In the genomic region with DNA sequence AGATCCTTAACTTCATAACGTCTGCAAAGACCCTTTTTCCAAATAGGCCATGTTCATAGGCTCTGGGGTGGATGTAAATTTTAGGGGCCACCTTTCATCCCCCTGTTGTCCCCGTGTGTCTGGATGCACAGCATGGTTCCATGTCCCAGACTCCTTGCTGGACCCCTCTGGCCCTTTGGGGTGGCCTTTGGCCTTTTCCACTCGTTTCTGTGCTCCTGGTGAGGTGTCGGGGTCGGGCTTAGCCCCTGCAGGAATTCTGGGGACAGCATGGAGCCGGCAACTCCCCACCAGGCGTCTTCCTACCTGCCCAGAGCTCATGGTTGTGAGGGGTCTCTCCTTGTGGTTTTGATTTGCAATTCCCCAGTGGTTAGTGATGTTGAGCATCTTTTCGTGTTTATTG, we compare ENCODE assay signal across 9 cellular contexts.
DNase-seq lines count a peak whose midpoint lies in the region; ATAC-seq and TF ChIP-seq lines count a peak whose summit lies in the region.
"Had no signal": no experiment of that assay in that cellular context is flagged by ENCODE, and none has a peak within 500 bp of the region (broad histone marks: within the 10 kb centered on the region; RNA-seq: fewer than 3 reads in every experiment).

No MANE protein-coding gene starts in this region.

- H3K27ac ChIP-seq in mesodermal cell (ENCODE audit: low read depth, low read length, severe bottlenecking), result peak overlapping the region; percentile 99

- H3K36me3 ChIP-seq in mesodermal cell (ENCODE audit: control insufficient read depth, insufficient read depth, low read length), result no peaks in the 10 kb centered on the region

- peak overlapping the region; percentile 67 for H3K27ac Mint-ChIP-seq in activated naive CD4-positive, alpha-beta T cell treated with anti-CD3 and anti-CD28 coated beads, Interleukin-2, amount 50 U/mL, for 24 hours
- H3K27ac Mint-ChIP-seq in brain (peak overlapping the region in 3 of 5 experiments; percentile 94 to 98 (median 97)), type B pancreatic cell (peak overlapping the region; percentile 34)

- H3K27me3 Mint-ChIP-seq in activated naive CD4-positive, alpha-beta T cell treated with anti-CD3 and anti-CD28 coated beads, Interleukin-2, amount 50 U/mL, for 24 hours, result no peaks in the 10 kb centered on the region
- H3K27me3 Mint-ChIP-seq in brain (peaks cover 3% of the 10 kb centered on the region), type B pancreatic cell (no peaks in the 10 kb centered on the region)

- no peaks in the 10 kb centered on the region for H3K36me3 Mint-ChIP-seq in activated naive CD4-positive, alpha-beta T cell treated with anti-CD3 and anti-CD28 coated beads, Interleukin-2, amount 50 U/mL, for 24 hours
- H3K36me3 Mint-ChIP-seq in brain (no peaks in the 10 kb centered on the region), type B pancreatic cell (no peaks in the 10 kb centered on the region)

- no peak overlapping the region for H3K4me3 ChIP-seq in mesodermal cell (ENCODE audit: extremely low read depth, insufficient read depth, low read length, poor library complexity, severe bottlenecking)

- peaks cover 40% of the 10 kb centered on the region for H3K4me1 ChIP-seq in mesodermal cell (ENCODE audit: control insufficient read depth, insufficient read depth, low read length, poor library complexity, severe bottlenecking)

- H3K9me3 Mint-ChIP-seq in activated naive CD4-positive, alpha-beta T cell treated with anti-CD3 and anti-CD28 coated beads, Interleukin-2, amount 50 U/mL, for 24 hours, result no peaks in the 10 kb centered on the region
- peaks cover 0 to 6% (median 0%) of the 10 kb centered on the region in 5 experiments for H3K9me3 Mint-ChIP-seq in brain
- no peaks in the 10 kb centered on the region for H3K9me3 Mint-ChIP-seq in type B pancreatic cell

- TF ChIP-seq CTCF in brain (conservative IDR thresholded peaks at IDR 0.05) (no peak), type B pancreatic cell (conservative IDR thresholded peaks at IDR 0.05) (no peak)

- no peak for DNase-seq in activated naive CD4-positive, alpha-beta T cell treated with anti-CD3 and anti-CD28 coated beads, Interleukin-2, amount 50 U/mL, for 16 hours
- DNase-seq in type B pancreatic cell (ENCODE audit: extremely low spot score, unreplicated experiment) (peak; percentile 56), GM19240 (ENCODE audit: insufficient read length, low spot score) (no peak)
- DNase-seq in stimulated activated CD4-positive, alpha-beta T cell treated with anti-CD3 and anti-CD28 coated beads, Interleukin-4, amount 100 ng/mL, for 4 hours, result no peak
- DNase-seq: Kasumi-1 had no signal

- H3K4me1 Mint-ChIP-seq in activated naive CD4-positive, alpha-beta T cell treated with anti-CD3 and anti-CD28 coated beads, Interleukin-2, amount 50 U/mL, for 24 hours, result peaks cover 70% of the 10 kb centered on the region
- H3K4me1 Mint-ChIP-seq in brain (peaks cover 52% of the 10 kb centered on the region), type B pancreatic cell (ENCODE audit: unreplicated experiment) (peaks cover 51% of the 10 kb centered on the region)

- no peak for ATAC-seq in HG03571 (IDR thresholded peaks at IDR 0.05; ENCODE audit: unreplicated experiment)

- no peaks in the 10 kb centered on the region for H3K9me3 ChIP-seq in mesodermal cell (ENCODE audit: control insufficient read depth, low read length)

- 88 to 89% methylated on average over 5 of the region's 8 CpGs for WGBS in mesodermal cell (ENCODE audit: insufficient coverage in 2 of 2), 2 experiments

- H3K4me3 Mint-ChIP-seq in activated naive CD4-positive, alpha-beta T cell treated with anti-CD3 and anti-CD28 coated beads, Interleukin-2, amount 50 U/mL, for 24 hours, result peak overlapping the region; percentile 62
- H3K4me3 Mint-ChIP-seq in brain, result peak overlapping the region in 1 of 5 experiments; percentile 20
- H3K4me3 Mint-ChIP-seq in type B pancreatic cell, result peak overlapping the region; percentile 13

Comparison
In these comparisons a context has a peak if more than half of its experiments do, and no peak if none do; other contexts are left out.
1. H3K27ac Mint-ChIP-seq: peak in every context shown above with its lines; median percentile 97 in brain; 67 in activated naive CD4-positive, alpha-beta T cell treated with anti-CD3 and anti-CD28 coated beads, Interleukin-2, amount 50 U/mL, for 24 hours; 34 in type B pancreatic cell.